In the genomic region with DNA sequence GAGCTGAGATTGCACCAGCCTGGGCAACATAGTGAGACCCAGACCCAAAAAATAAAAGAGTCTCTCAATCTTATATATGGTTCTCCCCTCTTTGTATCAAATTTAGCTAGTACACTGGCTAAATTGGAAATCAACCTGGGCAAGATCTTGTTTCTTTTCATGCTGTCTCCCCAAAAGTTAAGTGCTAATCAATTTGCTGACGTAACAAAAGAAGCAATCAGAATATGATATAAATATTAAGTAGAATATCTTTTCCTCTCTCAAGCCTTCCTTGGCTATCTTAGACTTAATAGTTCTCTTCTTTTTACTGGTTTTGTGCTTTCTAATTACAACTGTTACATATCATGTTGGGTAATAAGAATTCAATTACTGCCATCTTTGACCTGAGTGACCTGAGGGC, we compare ENCODE assay signal across 11 cellular contexts.
"Had no signal": no experiment of that assay in that cellular context is flagged by ENCODE, and none has a peak within 500 bp of the region (broad histone marks: within the 10 kb centered on the region; RNA-seq: fewer than 3 reads in every experiment).

No MANE protein-coding gene starts in this region.

- H3K36me3 ChIP-seq: HAP-1 had no signal

- H2AFZ ChIP-seq: GM23248, GM23338 had no signal

- H3K9me3 ChIP-seq: HAP-1 had no signal

- H3K4me2 ChIP-seq: GM23338 had no signal

- H3K4me1 ChIP-seq: HAP-1 had no signal

- DNase-seq: GM23248, GOT3, H7, H9, HCEC 1CT, HFFc6 had no signal

- H3K9ac ChIP-seq: GM23248 had no signal

- H3K4me3 ChIP-seq: GM23248, GM23338, HAP-1 had no signal

- ATAC-seq: GM23338, HCT116 had no signal

- FAIRE-seq: H1, H54 had no signal

- H3K27ac ChIP-seq: GM23248 had no signal
